Comparison of ENCODE assay signal across 29 cellular contexts in the genomic region with DNA sequence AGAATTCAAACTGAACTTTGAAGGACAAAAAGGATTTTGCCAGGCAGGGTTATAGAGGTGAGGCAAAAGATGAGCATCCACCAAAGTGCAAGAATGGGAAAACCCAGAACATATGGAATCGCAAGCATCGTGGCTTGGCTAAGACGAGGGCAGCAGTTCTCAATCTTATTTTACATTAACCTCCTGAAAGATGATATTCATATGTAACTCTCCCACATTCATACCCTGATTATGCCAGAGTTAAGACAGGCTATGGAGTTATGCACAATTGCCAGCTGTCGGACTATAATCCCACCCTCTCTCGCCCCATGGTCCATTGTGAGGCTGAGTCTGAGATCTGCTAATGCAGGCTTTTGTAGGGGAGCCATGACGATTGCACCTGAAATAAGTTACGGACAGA.
"Had no signal": no experiment of that assay in that cellular context is flagged by ENCODE, and none has a peak within 500 bp of the region (broad histone marks: within the 10 kb centered on the region; RNA-seq: fewer than 3 reads in every experiment).

No MANE protein-coding gene starts in this region.

- H3K27me3 ChIP-seq: colonic mucosa, gastrocnemius medialis, gastroesophageal sphincter had no signal

- H3K36me3 ChIP-seq: colonic mucosa, esophagus squamous epithelium, gastrocnemius medialis, gastroesophageal sphincter, heart left ventricle, heart right ventricle had no signal

- DNase-seq: colonic mucosa; cortex of kidney; dermis blood vessel endothelial cell; dorsolateral prefrontal cortex; effector CD4-positive, alpha-beta T cell; effector CD8-positive, alpha-beta T cell; effector memory CD4-positive, alpha-beta T cell; effector memory CD8-positive, alpha-beta T cell; endodermal cell; erythroblast; esophagus squamous epithelium; foreskin fibroblast; foreskin keratinocyte; foreskin melanocyte; gastrocnemius medialis; glutamatergic neuron; head of caudate nucleus; heart left ventricle; heart right ventricle had no signal

- H3K4me1 ChIP-seq: colonic mucosa, esophagus squamous epithelium, foreskin keratinocyte, gastrocnemius medialis, gastroesophageal sphincter, heart left ventricle, heart right ventricle had no signal

- H3K9me3 Mint-ChIP-seq: dendritic cell treated with granulocyte-macrophage colony-stimulating factor and Interleukin-4, amounts not matched to agents 40 ng/mL and 50 ng/mL, for 4 days; effector memory CD8-positive, alpha-beta T cell had no signal

- H3K27ac Mint-ChIP-seq: dendritic cell treated with granulocyte-macrophage colony-stimulating factor and Interleukin-4, amounts not matched to agents 40 ng/mL and 50 ng/mL, for 4 days; effector memory CD8-positive, alpha-beta T cell; endodermal cell had no signal

- H3K79me2 ChIP-seq: hepatocyte had no signal

- ATAC-seq: effector memory CD8-positive, alpha-beta T cell; esophagus mucosa; foreskin keratinocyte; gastrocnemius medialis; gastroesophageal sphincter; heart left ventricle; heart right ventricle had no signal

- H3K4me2 ChIP-seq: hepatocyte had no signal

- H3K9me3 ChIP-seq: colonic mucosa, esophagus squamous epithelium, gastrocnemius medialis, gastroesophageal sphincter, heart left ventricle, heart right ventricle had no signal

- H3K4me1 Mint-ChIP-seq: endodermal cell had no signal

- H3K4me3 Mint-ChIP-seq: dendritic cell treated with granulocyte-macrophage colony-stimulating factor and Interleukin-4, amounts not matched to agents 40 ng/mL and 50 ng/mL, for 4 days; effector memory CD8-positive, alpha-beta T cell; endodermal cell had no signal

- H2AFZ ChIP-seq: hepatocyte had no signal

- H3K27ac ChIP-seq: colonic mucosa, coronary artery, dorsolateral prefrontal cortex, epithelial cell of prostate, esophagus squamous epithelium, foreskin keratinocyte, gastrocnemius medialis, gastroesophageal sphincter, heart left ventricle, heart right ventricle, hepatocyte had no signal

- H3K4me3 ChIP-seq: colonic mucosa, coronary artery, dorsolateral prefrontal cortex, esophagus squamous epithelium, gastrocnemius medialis, gastroesophageal sphincter, heart left ventricle, heart right ventricle, hepatocyte had no signal

- FAIRE-seq: colon, endometrium, endothelial cell of umbilical vein, frontal cortex had no signal
